Comparison of ENCODE assay signal across 17 cellular contexts in the genomic region with DNA sequence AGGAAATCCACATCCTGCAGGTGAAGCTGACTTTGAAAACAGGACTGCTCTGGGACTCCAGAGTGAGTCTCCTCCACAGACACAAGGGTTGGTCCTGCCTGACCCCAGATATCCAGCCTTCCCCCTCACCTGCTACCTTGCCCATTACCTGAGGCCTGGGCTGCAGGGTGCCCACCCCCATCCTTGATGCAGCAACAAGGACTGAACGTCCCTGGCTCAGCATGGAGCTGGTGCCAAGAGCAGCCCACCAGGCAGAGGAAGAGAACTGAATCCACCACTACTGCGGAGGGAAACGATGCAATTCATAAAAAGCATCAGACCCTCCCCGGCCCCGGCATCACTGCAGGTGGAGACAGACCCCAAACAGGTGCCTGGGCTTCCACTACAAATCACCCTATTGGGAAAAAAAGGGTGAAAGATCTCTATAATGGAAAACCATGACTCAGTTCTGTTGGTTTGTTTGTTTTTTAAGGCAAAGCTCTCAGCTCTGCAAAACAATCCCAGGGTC.
"Had no signal": no experiment of that assay in that cellular context is flagged by ENCODE, and none has a peak within 500 bp of the region (broad histone marks: within the 10 kb centered on the region; RNA-seq: fewer than 3 reads in every experiment).

No MANE protein-coding gene starts in this region.

- H3K27ac ChIP-seq: coronary artery, foreskin keratinocyte, left lung, pancreas, tibial nerve, uterus had no signal

- H3K4me3 Mint-ChIP-seq: activated naive CD8-positive, alpha-beta T cell treated with anti-CD3 and anti-CD28 coated beads, Interleukin-2, amount 50 U/mL, for 24 hours; T-cell had no signal

- H3K27me3 Mint-ChIP-seq: activated naive CD8-positive, alpha-beta T cell treated with anti-CD3 and anti-CD28 coated beads, Interleukin-2, amount 50 U/mL, for 24 hours; T-cell had no signal

- H3K9me3 ChIP-seq: left lung, pancreas, tibial nerve, uterus had no signal

- H3K27me3 ChIP-seq: foreskin keratinocyte, pancreas, tibial nerve, uterus had no signal

- H3K27ac Mint-ChIP-seq: activated naive CD8-positive, alpha-beta T cell treated with anti-CD3 and anti-CD28 coated beads, Interleukin-2, amount 50 U/mL, for 24 hours had no signal

- DNase-seq: activated CD4-positive, alpha-beta T cell treated with anti-CD3 and anti-CD28 coated beads, Interleukin-2, amount 50 U/mL, for 1 hour; activated CD8-positive, alpha-beta memory T cell treated with anti-CD3 and anti-CD28 coated beads for 24 hours; activated CD8-positive, alpha-beta memory T cell treated with anti-CD3 and anti-CD28 coated beads, Interleukin-2, amount 50 U/mL, for 48 hours; activated naive CD4-positive, alpha-beta T cell treated with Interleukin-2 at 50 U/mL for 16 hours; activated naive CD8-positive, alpha-beta T cell treated with anti-CD3 and anti-CD28 coated beads, Interleukin-2, amount 50 U/mL, for 24 hours; anterior cingulate cortex; foreskin keratinocyte; kidney; stimulated activated CD4-positive, alpha-beta T cell treated with anti-CD3 and anti-CD28 coated beads, Interleukin-2, amount 100 ng/mL, for 24 hours; stimulated activated naive CD4-positive, alpha-beta T cell treated with Interleukin-2 at 50 U/mL for 16 hours; T-cell; uterus had no signal

- ATAC-seq: activated naive CD8-positive, alpha-beta T cell treated with anti-CD3 and anti-CD28 coated beads, Interleukin-2, amount 50 U/mL, for 24 hours; foreskin keratinocyte; left lung; pancreas; SK-N-SH treated with all-trans-retinoic acid at 6 μM for 48 hours; T-cell had no signal

- H3K9me3 Mint-ChIP-seq: activated naive CD8-positive, alpha-beta T cell treated with anti-CD3 and anti-CD28 coated beads, Interleukin-2, amount 50 U/mL, for 24 hours; T-cell had no signal

- H3K4me1 ChIP-seq: foreskin keratinocyte, left lung, pancreas had no signal

- H3K4me3 ChIP-seq: coronary artery, left lung, pancreas, tibial nerve, uterus had no signal

- H3K36me3 ChIP-seq: left lung, pancreas, tibial nerve, uterus had no signal

- H3K36me3 Mint-ChIP-seq: T-cell had no signal
